In genomic region chr2:216548901-216549321, GRCh38 we compare ENCODE assay signal across 16 cellular contexts. TPM values are rescaled to one million over a fixed set of nuclear protein-coding genes. Genes with fewer than 3 reads are reported as not detected.
A peak's percentile ranks its signal among the peaks of the same experiment; 100 is the strongest.
DNase-seq lines count a peak whose midpoint lies in the region; FAIRE-seq and TF ChIP-seq lines count a peak whose summit lies in the region.
"Had no signal": no experiment of that assay in that cellular context is flagged by ENCODE, and none has a peak within 500 bp of the region (broad histone marks: within the 10 kb centered on the region; RNA-seq: fewer than 3 reads in every experiment).

No MANE protein-coding gene starts in this region.

- H3K36me3 ChIP-seq in vagina (no peaks in the 10 kb centered on the region), smooth muscle cell (ENCODE audit: low read depth) (no peaks in the 10 kb centered on the region)

- no peaks in the 10 kb centered on the region for H3K79me2 ChIP-seq in smooth muscle cell (ENCODE audit: low read depth)

- FAIRE-seq in GM19239 (lab: Jason Lieb, UNC) = no peak
- no peak for FAIRE-seq in frontal cortex (lab: Jason Lieb, UNC)
- FAIRE-seq: endothelial cell of umbilical vein, islet of Langerhans, RCC 7860 had no signal

- no peak overlapping the region for H3K9ac ChIP-seq in smooth muscle cell (ENCODE audit: low read depth)

- 97% methylated on average over 5 of the region's 5 CpGs for WGBS in smooth muscle cell (ENCODE audit: low lambda C conversion rate)

- DNase-seq in DMS79 treated with DMSO at 0.1 percent for 48 hours (lab: John Stamatoyannopoulos, UW) (peak; percentile 36), DMS79 (lab: John Stamatoyannopoulos, UW) (no peak), fibroblast of the conjunctiva (ENCODE audit: low read depth) (peak; percentile 95), occipital lobe (lab: John Stamatoyannopoulos, UW) (peak; percentile 25), vagina (ENCODE audit: extremely low spot score in 2 of 2) (no peak), smooth muscle cell (lab: John Stamatoyannopoulos, UW; ENCODE audit: unreplicated experiment) (no peak), GM19239 (ENCODE audit: insufficient read length, low spot score) (no peak), frontal cortex (ENCODE audit: low spot score in 2 of 2) (no peak)
- DNase-seq: activated CD4-positive, alpha-beta memory T cell treated with anti-CD3 and anti-CD28 coated beads, Interleukin-2, amount 10 ng/mL, durations not matched to agents 7 days and 5 days; CD4-positive, alpha-beta T cell; trophoblast cell had no signal

- no peak for TF ChIP-seq POLR2A in vagina (IDR thresholded peaks at IDR 0.05)

- H3K4me1 ChIP-seq in vagina (peaks cover 20% of the 10 kb centered on the region), smooth muscle cell (ENCODE audit: low read depth) (no peaks in the 10 kb centered on the region)

- H3K27ac ChIP-seq in vagina (peak overlapping the region; percentile 24), smooth muscle cell (ENCODE audit: low read depth) (no peak overlapping the region)
- H3K27ac ChIP-seq: 22Rv1 had no signal

- H3K4me3 ChIP-seq in vagina (no peak overlapping the region), smooth muscle cell (no peak overlapping the region)
- H3K4me3 ChIP-seq: skin epidermis had no signal

- H3F3A ChIP-seq in smooth muscle cell (ENCODE audit: low read depth) = peaks cover 3% of the 10 kb centered on the region

- no peaks in the 10 kb centered on the region for H3K9me3 ChIP-seq in vagina
- H3K9me3 ChIP-seq in smooth muscle cell (replicated peaks; ENCODE audit: low read depth) = no peaks in the 10 kb centered on the region

- H2AFZ ChIP-seq in smooth muscle cell (ENCODE audit: low read depth) = no peak overlapping the region

- no peaks in the 10 kb centered on the region for H4K20me1 ChIP-seq in smooth muscle cell (ENCODE audit: low read depth)

- no peak overlapping the region for H3K4me2 ChIP-seq in smooth muscle cell

- no peak for TF ChIP-seq CTCF in vagina (IDR thresholded peaks at IDR 0.05)
- no peak for TF ChIP-seq CTCF in smooth muscle cell (IDR thresholded peaks at IDR 0.05; ENCODE audit: borderline replicate concordance, insufficient read depth, poor library complexity, severe bottlenecking)

- intact Hi-C loops in vagina (cut with DNase I) = no loop called here

- H3K27me3 ChIP-seq in vagina (no peaks in the 10 kb centered on the region), smooth muscle cell (ENCODE audit: low read depth) (no peaks in the 10 kb centered on the region)

RNA-seq across cellular contexts. Expression of gene RPL37A, which starts 50.3 kb away (rescaled TPM):
- total RNA-seq in occipital lobe = 3,318 TPM
- total RNA-seq in vagina = 1,089 TPM
- 1,503 and 1,842 TPM in 2 replicates for total RNA-seq in smooth muscle cell
- polyA plus RNA-seq in smooth muscle cell = 1,221 and 1,404 TPM in 2 replicates
- 3,585 TPM for total RNA-seq in frontal cortex

Comparison
In these comparisons a context has a peak if more than half of its experiments do, and no peak if none do; other contexts are left out.
1. DNase-seq: peak in DMS79 treated with DMSO at 0.1 percent for 48 hours (single experiment), fibroblast of the conjunctiva (single experiment) and occipital lobe (single experiment); none in DMS79 (single experiment), vagina (0 of 2), smooth muscle cell (single experiment), GM19239 (single experiment) and frontal cortex (0 of 2).